Comparison of ENCODE assay signal across 8 cellular contexts in genomic region chr19:49513746-49514118, GRCh38. TPM values are rescaled to one million over a fixed set of nuclear protein-coding genes. Genes with fewer than 3 reads are reported as not detected.
A peak's percentile ranks its signal among the peaks of the same experiment; 100 is the strongest.
DNase-seq lines count a peak whose midpoint lies in the region; ATAC-seq and TF ChIP-seq lines count a peak whose summit lies in the region.

No MANE protein-coding gene starts in this region.

- H3K4me1 Mint-ChIP-seq in central memory CD8-positive, alpha-beta T cell = peaks cover 31% of the 10 kb centered on the region

- no peaks in the 10 kb centered on the region for H3K27me3 ChIP-seq in heart right ventricle
- no peaks in the 10 kb centered on the region for H3K27me3 ChIP-seq in mucosa of stomach (ENCODE audit: control insufficient read depth, insufficient read depth, low read length)

- peaks cover 5 to 54% (median 35%) of the 10 kb centered on the region in 9 donors for H3K4me1 ChIP-seq in heart right ventricle
- peaks cover 20% of the 10 kb centered on the region for H3K4me1 ChIP-seq in mucosa of stomach (ENCODE audit: control insufficient read depth, insufficient read depth, low read length)

- peak overlapping the region; percentile 82 for H3K9ac ChIP-seq in mucosa of stomach (ENCODE audit: low read length)

- in situ Hi-C loops in KBM-7 (cut with MboI; ENCODE audit: low pct_unique_long_range_greater_than_20kb, low sequenced_read_pairs) = no loop called here

- H3K36me3 Mint-ChIP-seq in central memory CD8-positive, alpha-beta T cell (ENCODE audit: insufficient read depth) = peaks cover 7% of the 10 kb centered on the region

- H3K27me3 Mint-ChIP-seq in central memory CD8-positive, alpha-beta T cell = no peaks in the 10 kb centered on the region

- H3K9me3 ChIP-seq in heart right ventricle (no peaks in the 10 kb centered on the region), mucosa of stomach (ENCODE audit: control insufficient read depth, low read length) (no peaks in the 10 kb centered on the region)

- H3K4me3 Mint-ChIP-seq in central memory CD8-positive, alpha-beta T cell = peak overlapping the region; percentile 85

- DNase-seq in heart right ventricle (no peak), Right ventricle myocardium inferior (ENCODE audit: missing footprints) (no peak), KBM-7 (no peak), NCI-H2227 treated with DMSO at 0.1 percent for 48 hours (lab: John Stamatoyannopoulos, UW) (no peak), T1000 (lab: John Stamatoyannopoulos, UW) (no peak)
- no peak for DNase-seq in central memory CD8-positive, alpha-beta T cell (ENCODE audit: low spot score in 2 of 2)

- 39 to 40% methylated on average over 12 of the region's 12 CpGs for WGBS in heart right ventricle, 2 donors

- ATAC-seq in heart right ventricle = peak in 1 of 8 donors; percentile 32
- no peak for ATAC-seq in Right ventricle myocardium inferior
- no peak for ATAC-seq in central memory CD8-positive, alpha-beta T cell (replicated peaks; ENCODE audit: extremely low read depth, poor library complexity, severe bottlenecking)
- no peak for ATAC-seq in HG03139 (IDR thresholded peaks at IDR 0.05; ENCODE audit: unreplicated experiment)

- intact Hi-C loops in heart right ventricle (cut with DNase I) (loop anchor here in 1 of 10 donors (10.0 kb wide), 1 partner anchor 351 kb away; the partner anchor contains the start of gene PNKP), Right ventricle myocardium inferior (cut with DNase I) (no loop called here)

- peak overlapping the region; percentile 81 for H3K27ac Mint-ChIP-seq in central memory CD8-positive, alpha-beta T cell (ENCODE audit: low read depth)

- peaks cover 0 to 26% (median 0%) of the 10 kb centered on the region in 9 donors for H3K36me3 ChIP-seq in heart right ventricle
- no peaks in the 10 kb centered on the region for H3K36me3 ChIP-seq in mucosa of stomach (ENCODE audit: control insufficient read depth, insufficient read depth, low read length)

- H3K4me3 ChIP-seq in heart right ventricle (peak overlapping the region; percentile 60 to 95 (median 82)), mucosa of stomach (ENCODE audit: low read length) (peak overlapping the region; percentile 77)

- peak overlapping the region in 8 of 10 donors; percentile 88 to 93 (median 91) for H3K27ac ChIP-seq in heart right ventricle

- TF ChIP-seq CTCF in heart right ventricle (IDR thresholded peaks at IDR 0.05) = no peak

- H3K9me3 Mint-ChIP-seq in central memory CD8-positive, alpha-beta T cell = no peaks in the 10 kb centered on the region

RNA-seq across cellular contexts. Expression of gene FCGRT, which starts 1.3 kb away (rescaled TPM):
- 100 to 1,000 TPM in 2 of 10 donors, 10 to 100 TPM in 8; 49.0 to 175 (median 71.4) TPM for total RNA-seq in heart right ventricle
- polyA plus RNA-seq in heart right ventricle = 10 to 100 TPM; 63.2 to 83.6 TPM
- 105 TPM for total RNA-seq in Right ventricle myocardium inferior

RNA-seq across cellular contexts. Expression of gene RCN3, which starts 14.1 kb away (rescaled TPM):
- total RNA-seq in heart right ventricle = 10 to 100 TPM in 2 of 10 donors, 1 to 10 TPM in 8; 4.7 to 23.4 (median 6.1) TPM
- 10 to 100 TPM; 23.6 to 38.3 TPM for polyA plus RNA-seq in heart right ventricle
- 7.4 TPM for total RNA-seq in Right ventricle myocardium inferior

RNA-seq across cellular contexts. Expression of gene RPS11, which starts 17.5 kb away (rescaled TPM):
- total RNA-seq in heart right ventricle (1,000 to 10,000 TPM in 4 of 10 donors, 100 to 1,000 TPM in 6; 739 to 1,152 (median 854) TPM), Right ventricle myocardium inferior (1,100 TPM)
- polyA plus RNA-seq in heart right ventricle = 1,000 to 10,000 TPM; 2,102 to 3,642 TPM

RNA-seq across cellular contexts. Expression of gene RPL13A, which starts 26.3 kb away (rescaled TPM):
- total RNA-seq in heart right ventricle (1,000 to 10,000 TPM; 1,171 to 1,844 (median 1,328) TPM), Right ventricle myocardium inferior (1,486 TPM)
- polyA plus RNA-seq in heart right ventricle = 1,000 to 10,000 TPM; 1,376 to 2,740 TPM

RNA-seq across cellular contexts. Expression of gene FLT3LG, which starts 39.7 kb away (rescaled TPM):
- 10 to 100 TPM in 1 of 10 donors, 1 to 10 TPM in 9; 1.6 to 14.8 (median 3.1) TPM for total RNA-seq in heart right ventricle
- polyA plus RNA-seq in heart right ventricle = 10 to 100 TPM in 1 of 2 donors, 1 to 10 TPM in 1; 4.2 to 14.0 TPM
- 4.7 TPM for total RNA-seq in Right ventricle myocardium inferior
